Comparison of ENCODE assay signal across 8 cellular contexts in the genomic region with DNA sequence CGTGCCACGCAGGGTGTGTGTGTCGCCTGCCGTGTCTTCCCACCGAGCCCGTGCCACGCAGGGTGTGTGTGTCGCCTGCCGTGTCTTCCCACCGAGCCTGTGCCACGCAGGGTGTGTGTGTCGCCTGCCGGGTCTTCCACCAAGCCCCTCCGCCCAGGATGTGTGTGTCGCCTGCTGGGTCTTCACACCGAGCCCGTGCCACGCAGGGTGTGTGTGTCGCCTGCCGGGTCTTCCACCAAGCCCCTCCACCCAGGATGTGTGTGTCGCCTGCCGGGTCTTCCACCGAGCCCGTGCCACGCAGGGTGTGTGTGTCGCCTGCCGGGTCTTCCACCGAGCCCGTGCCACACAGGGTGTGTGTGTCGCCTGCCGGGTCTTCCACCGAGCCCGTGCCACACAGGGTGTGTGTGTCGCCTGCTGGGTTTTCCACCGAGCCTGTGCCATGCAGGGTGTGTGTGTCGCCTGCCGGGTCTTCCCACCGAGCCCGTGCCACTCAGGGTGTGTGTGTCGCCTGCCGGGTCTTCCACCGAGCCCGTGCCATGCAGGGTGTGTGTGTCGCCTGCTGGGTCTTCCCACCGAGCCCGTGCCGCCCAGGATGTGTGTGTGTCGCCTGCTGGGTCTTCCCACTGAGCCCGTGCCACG.
DNase-seq lines count a peak whose midpoint lies in the region; ATAC-seq and TF ChIP-seq lines count a peak whose summit lies in the region.
"Not testable (repeated sequence)": the region's sequence is repeated elsewhere in the genome, so short reads cannot be mapped to it uniquely, and the experiment has no call there.

No MANE protein-coding gene starts in this region.

- intact Hi-C loops in CD8-positive, alpha-beta T cell (cut with DNase I, micrococcal nuclease) = loop anchor here in 1 of 2 experiments (2.0 kb wide), 1 partner anchor 14 kb away; no protein-coding TSS in a partner anchor
- intact Hi-C loops in activated T-helper 2 cell treated with anti-CD3 and anti-CD28 coated beads, Interferon-gamma antibody, Interleukin-2, Interleukin-4, amounts not matched to agents 10 μg/mL and 5 μg/mL and 100 μg/mL, durations not matched to agents 14 hours and 24 hours and 36 hours (cut with micrococcal nuclease) = loop anchor here (1.0 to 5.0 kb wide), 7 partner anchors 12 to 229 kb away; no protein-coding TSS in a partner anchor
- intact Hi-C loops in right cardiac atrium (cut with DNase I) = loop anchor here in 2 of 4 donors (10.0 kb wide), 1 partner anchor 88 kb away; no protein-coding TSS in a partner anchor
- intact Hi-C loops in transverse colon (cut with DNase I; ENCODE audit: low total_unique reads) = not testable (repeated sequence)

- POLR2A ChIA-PET in CD8-positive, alpha-beta T cell (lab: Charles Lee) = interaction anchor here (1.2 kb wide), 1 partner anchor 16 kb away, joined by 5 read pairs; no protein-coding TSS in a partner anchor
- POLR2A ChIA-PET in activated CD4-positive, alpha-beta T cell treated with anti-CD3 and anti-CD28 coated beads, Interleukin-2, amount 10 ng/mL, durations not matched to agents 7 days and 5 days (lab: Charles Lee) = interaction anchor here (1.2 kb wide), 2 partner anchors 13 to 15 kb away, joined by 5 to 7 read pairs; no protein-coding TSS in a partner anchor

- TF ChIP-seq CTCF in CD8-positive, alpha-beta T cell (IDR thresholded peaks at IDR 0.05); OCI-LY1 (IDR thresholded peaks at IDR 0.05; ENCODE audit: low read length); transverse colon (IDR thresholded peaks at IDR 0.05): not testable (repeated sequence)

- ATAC-seq in CD8-positive, alpha-beta T cell; central memory CD8-positive, alpha-beta T cell (replicated peaks; ENCODE audit: extremely low read depth, poor library complexity, severe bottlenecking); right cardiac atrium; natural killer cell treated with Interleukin-12 subunit alpha and Interleukin-12 subunit beta and Interleukin-15 and Interleukin-18, amount 100 ng/mL, for 72 hours: not testable (repeated sequence)

- peaks cover 37% of the 10 kb centered on the region for H3K36me3 Mint-ChIP-seq in CD8-positive, alpha-beta T cell
- H3K36me3 Mint-ChIP-seq in activated CD4-positive, alpha-beta T cell treated with anti-CD3 and anti-CD28 coated beads, Interleukin-2, amount 10 ng/mL, durations not matched to agents 7 days and 5 days (ENCODE audit: low read depth) = peaks cover 56% of the 10 kb centered on the region
- peaks cover 55% of the 10 kb centered on the region for H3K36me3 Mint-ChIP-seq in activated T-helper 2 cell treated with anti-CD3 and anti-CD28 coated beads, Interferon-gamma antibody, Interleukin-2, Interleukin-4, amounts not matched to agents 10 μg/mL and 5 μg/mL and 100 μg/mL, durations not matched to agents 14 hours and 24 hours and 36 hours (ENCODE audit: low read depth)
- H3K36me3 Mint-ChIP-seq in central memory CD8-positive, alpha-beta T cell (ENCODE audit: insufficient read depth) = peaks cover 15% of the 10 kb centered on the region
- H3K36me3 Mint-ChIP-seq in natural killer cell treated with Interleukin-12 subunit alpha and Interleukin-12 subunit beta and Interleukin-15 and Interleukin-18, amount 100 ng/mL, for 72 hours = not testable (repeated sequence)

- H3K9me2 ChIP-seq in OCI-LY1 (ENCODE audit: low read depth, low read length) = not testable (repeated sequence)

- WGBS in right cardiac atrium = 95% methylated on average over 47 of the region's 50 CpGs
- WGBS in transverse colon (ENCODE audit: low coverage in 1 of 2), 2 donors = 91% methylated on average over 22 of the region's 50 CpGs; no CpG with 5 or more reads in 1 of the 2 donors

- H3K4me1 ChIP-seq in CD8-positive, alpha-beta T cell (ENCODE audit: insufficient read depth, low read length) = peaks cover 42% of the 10 kb centered on the region
- H3K4me1 ChIP-seq in OCI-LY1 (ENCODE audit: insufficient read depth, low read length, severe bottlenecking) (peaks cover 16% of the 10 kb centered on the region), right cardiac atrium (ENCODE audit: control insufficient read depth, insufficient read depth, low read length) (peaks cover 17% of the 10 kb centered on the region)
- H3K4me1 ChIP-seq in transverse colon = not testable (repeated sequence)

- DNase-seq in CD8-positive, alpha-beta T cell; activated CD4-positive, alpha-beta T cell treated with anti-CD3 and anti-CD28 coated beads, Interleukin-2, amount 10 ng/mL, durations not matched to agents 7 days and 5 days; activated T-helper 2 cell treated with anti-CD3 and anti-CD28 coated beads, Interferon-gamma antibody, Interleukin-2, Interleukin-4, amounts not matched to agents 10 μg/mL and 5 μg/mL and 100 μg/mL, durations not matched to agents 14 hours and 24 hours and 36 hours (ENCODE audit: low spot score); central memory CD8-positive, alpha-beta T cell (ENCODE audit: low spot score in 2 of 2); natural killer cell treated with Interleukin-12 subunit alpha and Interleukin-12 subunit beta and Interleukin-15 and Interleukin-18, amount 100 ng/mL, for 72 hours (ENCODE audit: low spot score): not testable (repeated sequence)
- DNase-seq in right cardiac atrium (peak in 2 of 3 donors; percentile 11 to 35), transverse colon (peak; percentile 4)

- H3F3A ChIP-seq in OCI-LY1 (ENCODE audit: insufficient read depth, low read length) = not testable (repeated sequence)

- not testable (repeated sequence) for H3K27ac ChIP-seq in CD8-positive, alpha-beta T cell (ENCODE audit: low read depth, low read length); right cardiac atrium (ENCODE audit: low read length); transverse colon
- peak overlapping the region; percentile 97 for H3K27ac ChIP-seq in OCI-LY1 (ENCODE audit: low read depth, low read length, poor library complexity, severe bottlenecking)

- peak overlapping the region; percentile 76 for H3K4me3 Mint-ChIP-seq in CD8-positive, alpha-beta T cell
- peak overlapping the region; percentile 58 for H3K4me3 Mint-ChIP-seq in activated CD4-positive, alpha-beta T cell treated with anti-CD3 and anti-CD28 coated beads, Interleukin-2, amount 10 ng/mL, durations not matched to agents 7 days and 5 days
- peak overlapping the region; percentile 67 for H3K4me3 Mint-ChIP-seq in activated T-helper 2 cell treated with anti-CD3 and anti-CD28 coated beads, Interferon-gamma antibody, Interleukin-2, Interleukin-4, amounts not matched to agents 10 μg/mL and 5 μg/mL and 100 μg/mL, durations not matched to agents 14 hours and 24 hours and 36 hours (ENCODE audit: low read depth)
- H3K4me3 Mint-ChIP-seq in central memory CD8-positive, alpha-beta T cell = peak overlapping the region; percentile 77
- H3K4me3 Mint-ChIP-seq in natural killer cell treated with Interleukin-12 subunit alpha and Interleukin-12 subunit beta and Interleukin-15 and Interleukin-18, amount 100 ng/mL, for 72 hours = peak overlapping the region; percentile 80

- H2AFZ ChIP-seq in OCI-LY1 (ENCODE audit: low read length) = not testable (repeated sequence)

- H3K36me3 ChIP-seq in CD8-positive, alpha-beta T cell (ENCODE audit: insufficient read depth, low read length); transverse colon: not testable (repeated sequence)
- H3K36me3 ChIP-seq in OCI-LY1 (ENCODE audit: insufficient read depth, low read length) = peaks cover 83% of the 10 kb centered on the region

- in situ Hi-C loops in transverse colon (cut with MboI; ENCODE audit: low pct_ligation_motif_present in 1 of 4, low pct_unique_long_range_greater_than_20kb in 1 of 4, low sequenced_read_pairs in 3 of 4) = not testable (repeated sequence)

- peak overlapping the region; percentile 29 for H3K4me3 ChIP-seq in CD8-positive, alpha-beta T cell (ENCODE audit: low read depth, low read length)
- H3K4me3 ChIP-seq in OCI-LY1 (ENCODE audit: low read depth, low read length, poor library complexity, severe bottlenecking) = peak overlapping the region; percentile 47
- not testable (repeated sequence) for H3K4me3 ChIP-seq in right cardiac atrium (ENCODE audit: low read length); transverse colon

- not testable (repeated sequence) for H3K9me3 Mint-ChIP-seq in CD8-positive, alpha-beta T cell; activated CD4-positive, alpha-beta T cell treated with anti-CD3 and anti-CD28 coated beads, Interleukin-2, amount 10 ng/mL, durations not matched to agents 7 days and 5 days; activated T-helper 2 cell treated with anti-CD3 and anti-CD28 coated beads, Interferon-gamma antibody, Interleukin-2, Interleukin-4, amounts not matched to agents 10 μg/mL and 5 μg/mL and 100 μg/mL, durations not matched to agents 14 hours and 24 hours and 36 hours; central memory CD8-positive, alpha-beta T cell; natural killer cell treated with Interleukin-12 subunit alpha and Interleukin-12 subunit beta and Interleukin-15 and Interleukin-18, amount 100 ng/mL, for 72 hours

- not testable (repeated sequence) for TF ChIP-seq POLR2A in transverse colon (IDR thresholded peaks at IDR 0.05)

- peak overlapping the region; percentile 59 for H3K4me2 ChIP-seq in OCI-LY1 (ENCODE audit: low read length)

- not testable (repeated sequence) for H3K79me2 ChIP-seq in OCI-LY1 (ENCODE audit: insufficient read depth, low read length)

- H3K27me3 Mint-ChIP-seq in CD8-positive, alpha-beta T cell (ENCODE audit: low read depth); activated CD4-positive, alpha-beta T cell treated with anti-CD3 and anti-CD28 coated beads, Interleukin-2, amount 10 ng/mL, durations not matched to agents 7 days and 5 days; activated T-helper 2 cell treated with anti-CD3 and anti-CD28 coated beads, Interferon-gamma antibody, Interleukin-2, Interleukin-4, amounts not matched to agents 10 μg/mL and 5 μg/mL and 100 μg/mL, durations not matched to agents 14 hours and 24 hours and 36 hours (ENCODE audit: low read depth); central memory CD8-positive, alpha-beta T cell; natural killer cell treated with Interleukin-12 subunit alpha and Interleukin-12 subunit beta and Interleukin-15 and Interleukin-18, amount 100 ng/mL, for 72 hours: not testable (repeated sequence)

- not testable (repeated sequence) for H3K27me3 ChIP-seq in CD8-positive, alpha-beta T cell (ENCODE audit: insufficient read depth, low read length); OCI-LY1 (ENCODE audit: insufficient read depth, low read length); right cardiac atrium (ENCODE audit: control insufficient read depth, insufficient read depth); transverse colon

- not testable (repeated sequence) for H3K9me3 ChIP-seq in CD8-positive, alpha-beta T cell (ENCODE audit: low read length); OCI-LY1 (ENCODE audit: low read length); right cardiac atrium (ENCODE audit: control insufficient read depth, low read length); transverse colon

- H3K4me1 Mint-ChIP-seq in CD8-positive, alpha-beta T cell (ENCODE audit: low read depth) = peaks cover 41% of the 10 kb centered on the region
- H3K4me1 Mint-ChIP-seq in activated CD4-positive, alpha-beta T cell treated with anti-CD3 and anti-CD28 coated beads, Interleukin-2, amount 10 ng/mL, durations not matched to agents 7 days and 5 days = peaks cover 72% of the 10 kb centered on the region
- H3K4me1 Mint-ChIP-seq in activated T-helper 2 cell treated with anti-CD3 and anti-CD28 coated beads, Interferon-gamma antibody, Interleukin-2, Interleukin-4, amounts not matched to agents 10 μg/mL and 5 μg/mL and 100 μg/mL, durations not matched to agents 14 hours and 24 hours and 36 hours (ENCODE audit: low read depth) = peaks cover 57% of the 10 kb centered on the region
- peaks cover 28% of the 10 kb centered on the region for H3K4me1 Mint-ChIP-seq in central memory CD8-positive, alpha-beta T cell
- peaks cover 31 to 38% of the 10 kb centered on the region in 2 donors for H3K4me1 Mint-ChIP-seq in natural killer cell treated with Interleukin-12 subunit alpha and Interleukin-12 subunit beta and Interleukin-15 and Interleukin-18, amount 100 ng/mL, for 72 hours (ENCODE audit: low read depth in 2 of 2)

- peak overlapping the region; percentile 71 for H3K9ac ChIP-seq in OCI-LY1 (ENCODE audit: low read length)

- not testable (repeated sequence) for H4K20me1 ChIP-seq in OCI-LY1 (ENCODE audit: insufficient read depth, low read length)

- H3K27ac Mint-ChIP-seq in CD8-positive, alpha-beta T cell = peak overlapping the region; percentile 71
- peak overlapping the region; percentile 97 for H3K27ac Mint-ChIP-seq in activated CD4-positive, alpha-beta T cell treated with anti-CD3 and anti-CD28 coated beads, Interleukin-2, amount 10 ng/mL, durations not matched to agents 7 days and 5 days
- peak overlapping the region; percentile 88 for H3K27ac Mint-ChIP-seq in activated T-helper 2 cell treated with anti-CD3 and anti-CD28 coated beads, Interferon-gamma antibody, Interleukin-2, Interleukin-4, amounts not matched to agents 10 μg/mL and 5 μg/mL and 100 μg/mL, durations not matched to agents 14 hours and 24 hours and 36 hours
- H3K27ac Mint-ChIP-seq in central memory CD8-positive, alpha-beta T cell (ENCODE audit: low read depth) = peak overlapping the region; percentile 95
- H3K27ac Mint-ChIP-seq in natural killer cell treated with Interleukin-12 subunit alpha and Interleukin-12 subunit beta and Interleukin-15 and Interleukin-18, amount 100 ng/mL, for 72 hours = peak overlapping the region; percentile 93 to 95

- CTCF ChIA-PET in CD8-positive, alpha-beta T cell (lab: Charles Lee) = interaction anchor here (1.2 kb wide), 1 partner anchor 10 kb away, joined by 5 read pairs; no protein-coding TSS in a partner anchor
- CTCF ChIA-PET in activated CD4-positive, alpha-beta T cell treated with anti-CD3 and anti-CD28 coated beads, Interleukin-2, amount 10 ng/mL, durations not matched to agents 7 days and 5 days (lab: Charles Lee) = interaction anchor here (0.9 to 2.0 kb wide), 3 partner anchors 8 to 16 kb away, joined by 4 to 14 read pairs (median 7); no protein-coding TSS in a partner anchor

- TF ChIP-seq EP300 in transverse colon (IDR thresholded peaks at IDR 0.05; ENCODE audit: low read depth) = not testable (repeated sequence)
